12 cellular contexts compared by ENCODE assay signal in genomic region chr1:93579891-93580290, GRCh38.
A peak's percentile ranks its signal among the peaks of the same experiment; 100 is the strongest.
DNase-seq lines count a peak whose midpoint lies in the region; ATAC-seq and TF ChIP-seq lines count a peak whose summit lies in the region.
"Had no signal": no experiment of that assay in that cellular context is flagged by ENCODE, and none has a peak within 500 bp of the region (broad histone marks: within the 10 kb centered on the region; RNA-seq: fewer than 3 reads in every experiment).

No MANE protein-coding gene starts in this region.

- H3K4me3 Mint-ChIP-seq in activated T-cell treated with anti-CD3 and anti-CD28 coated beads, Interleukin-2, amount 50 U/mL, for 72 hours, result no peak overlapping the region
- no peak overlapping the region for H3K4me3 Mint-ChIP-seq in activated CD4-positive, alpha-beta T cell treated with anti-CD3 and anti-CD28 coated beads, Interleukin-2, amount 10 ng/mL, durations not matched to agents 24 days and 14 days
- H3K4me3 Mint-ChIP-seq: activated B cell treated with CpG ODN at 0.5 μM for 24 hours; B cell; nephron; stimulated activated naive B cell treated with anti-CD40 and anti-IgM and Interleukin-4, amounts not matched to agents 10 μg/mL and 1 μg/mL and 100 μg/mL, for 72 hours had no signal

- H3K36me3 ChIP-seq in MG63, result peaks cover 34% of the 10 kb centered on the region

- H3K4me3 ChIP-seq in MG63 (no peak overlapping the region), epithelial cell of esophagus (ENCODE audit: low read length) (no peak overlapping the region)

- no peak for TF ChIP-seq CTCF in 22Rv1 (IDR thresholded peaks at IDR 0.05)
- TF ChIP-seq CTCF in epithelial cell of esophagus (IDR thresholded peaks at IDR 0.05; ENCODE audit: insufficient read depth, low read depth, low read length, missing control alignments), result no peak

- H3K27me3 ChIP-seq in MG63, result no peaks in the 10 kb centered on the region

- intact Hi-C loops in activated CD4-positive, alpha-beta T cell treated with anti-CD3 and anti-CD28 coated beads, Interleukin-2, amount 10 ng/mL, durations not matched to agents 24 days and 14 days (cut with micrococcal nuclease), result no loop called here

- DNase-seq in MG63, result peak; percentile 80
- DNase-seq in epithelial cell of esophagus (ENCODE audit: low read depth), result peak; percentile 70
- peak; percentile 84 for DNase-seq in mesenteric fat pad (ENCODE audit: low spot score)
- no peak for DNase-seq in activated T-cell treated with anti-CD3 and anti-CD28 coated beads, Interleukin-2, amount 50 U/mL, for 72 hours
- DNase-seq in activated CD4-positive, alpha-beta T cell treated with anti-CD3 and anti-CD28 coated beads, Interleukin-2, amount 10 ng/mL, durations not matched to agents 24 days and 14 days, result no peak
- DNase-seq: activated B cell treated with CpG ODN at 0.5 μM for 24 hours; stimulated activated naive B cell treated with anti-CD40 and anti-IgM and Interleukin-4, amounts not matched to agents 10 μg/mL and 1 μg/mL and 100 μg/mL, for 72 hours had no signal

- no peaks in the 10 kb centered on the region for H3K9me3 Mint-ChIP-seq in activated T-cell treated with anti-CD3 and anti-CD28 coated beads, Interleukin-2, amount 50 U/mL, for 72 hours
- H3K9me3 Mint-ChIP-seq in activated CD4-positive, alpha-beta T cell treated with anti-CD3 and anti-CD28 coated beads, Interleukin-2, amount 10 ng/mL, durations not matched to agents 24 days and 14 days, result no peaks in the 10 kb centered on the region
- H3K9me3 Mint-ChIP-seq: activated B cell treated with CpG ODN at 0.5 μM for 24 hours; nephron; stimulated activated naive B cell treated with anti-CD40 and anti-IgM and Interleukin-4, amounts not matched to agents 10 μg/mL and 1 μg/mL and 100 μg/mL, for 72 hours had no signal

- no peak overlapping the region for H3K27ac Mint-ChIP-seq in activated T-cell treated with anti-CD3 and anti-CD28 coated beads, Interleukin-2, amount 50 U/mL, for 72 hours
- H3K27ac Mint-ChIP-seq in activated CD4-positive, alpha-beta T cell treated with anti-CD3 and anti-CD28 coated beads, Interleukin-2, amount 10 ng/mL, durations not matched to agents 24 days and 14 days, result no peak overlapping the region
- H3K27ac Mint-ChIP-seq: activated B cell treated with CpG ODN at 0.5 μM for 24 hours, B cell had no signal

- no peaks in the 10 kb centered on the region for H3K27me3 Mint-ChIP-seq in activated T-cell treated with anti-CD3 and anti-CD28 coated beads, Interleukin-2, amount 50 U/mL, for 72 hours (ENCODE audit: low read depth)
- no peaks in the 10 kb centered on the region for H3K27me3 Mint-ChIP-seq in activated CD4-positive, alpha-beta T cell treated with anti-CD3 and anti-CD28 coated beads, Interleukin-2, amount 10 ng/mL, durations not matched to agents 24 days and 14 days
- H3K27me3 Mint-ChIP-seq: activated B cell treated with CpG ODN at 0.5 μM for 24 hours; B cell; stimulated activated naive B cell treated with anti-CD40 and anti-IgM and Interleukin-4, amounts not matched to agents 10 μg/mL and 1 μg/mL and 100 μg/mL, for 72 hours had no signal

- no peaks in the 10 kb centered on the region for H3K9me3 ChIP-seq in MG63

- no peak for ATAC-seq in activated T-cell treated with anti-CD3 and anti-CD28 coated beads, Interleukin-2, amount 50 U/mL, for 72 hours (replicated peaks in 1 of 2)
- ATAC-seq in HG03280 (IDR thresholded peaks at IDR 0.05; ENCODE audit: unreplicated experiment) (no peak), HG03469 (IDR thresholded peaks at IDR 0.05; ENCODE audit: unreplicated experiment) (no peak)
- ATAC-seq: stimulated activated naive B cell treated with anti-CD40 and anti-IgM and Interleukin-4, amounts not matched to agents 10 μg/mL and 1 μg/mL and 100 μg/mL, for 72 hours had no signal

- no peaks in the 10 kb centered on the region for H3K4me1 Mint-ChIP-seq in activated T-cell treated with anti-CD3 and anti-CD28 coated beads, Interleukin-2, amount 50 U/mL, for 72 hours (ENCODE audit: low read depth)
- H3K4me1 Mint-ChIP-seq in activated CD4-positive, alpha-beta T cell treated with anti-CD3 and anti-CD28 coated beads, Interleukin-2, amount 10 ng/mL, durations not matched to agents 24 days and 14 days, result no peaks in the 10 kb centered on the region
- H3K4me1 Mint-ChIP-seq: activated B cell treated with CpG ODN at 0.5 μM for 24 hours; B cell; stimulated activated naive B cell treated with anti-CD40 and anti-IgM and Interleukin-4, amounts not matched to agents 10 μg/mL and 1 μg/mL and 100 μg/mL, for 72 hours had no signal

- H3K36me3 Mint-ChIP-seq in activated T-cell treated with anti-CD3 and anti-CD28 coated beads, Interleukin-2, amount 50 U/mL, for 72 hours (ENCODE audit: insufficient read depth in 2 of 2), result no peaks in the 10 kb centered on the region
- no peaks in the 10 kb centered on the region for H3K36me3 Mint-ChIP-seq in activated CD4-positive, alpha-beta T cell treated with anti-CD3 and anti-CD28 coated beads, Interleukin-2, amount 10 ng/mL, durations not matched to agents 24 days and 14 days (ENCODE audit: low read depth)

- peak overlapping the region; percentile 77 for H3K27ac ChIP-seq in 22Rv1

Comparison
In these comparisons a context has a peak if more than half of its experiments do, and no peak if none do; other contexts are left out.
1. DNase-seq: peak in MG63 (single experiment), epithelial cell of esophagus (single experiment) and mesenteric fat pad (single experiment); none in activated T-cell treated with anti-CD3 and anti-CD28 coated beads, Interleukin-2, amount 50 U/mL, for 72 hours (0 of 2) and activated CD4-positive, alpha-beta T cell treated with anti-CD3 and anti-CD28 coated beads, Interleukin-2, amount 10 ng/mL, durations not matched to agents 24 days and 14 days (single experiment).